Comparison of ENCODE assay signal across 8 cellular contexts in the genomic region with DNA sequence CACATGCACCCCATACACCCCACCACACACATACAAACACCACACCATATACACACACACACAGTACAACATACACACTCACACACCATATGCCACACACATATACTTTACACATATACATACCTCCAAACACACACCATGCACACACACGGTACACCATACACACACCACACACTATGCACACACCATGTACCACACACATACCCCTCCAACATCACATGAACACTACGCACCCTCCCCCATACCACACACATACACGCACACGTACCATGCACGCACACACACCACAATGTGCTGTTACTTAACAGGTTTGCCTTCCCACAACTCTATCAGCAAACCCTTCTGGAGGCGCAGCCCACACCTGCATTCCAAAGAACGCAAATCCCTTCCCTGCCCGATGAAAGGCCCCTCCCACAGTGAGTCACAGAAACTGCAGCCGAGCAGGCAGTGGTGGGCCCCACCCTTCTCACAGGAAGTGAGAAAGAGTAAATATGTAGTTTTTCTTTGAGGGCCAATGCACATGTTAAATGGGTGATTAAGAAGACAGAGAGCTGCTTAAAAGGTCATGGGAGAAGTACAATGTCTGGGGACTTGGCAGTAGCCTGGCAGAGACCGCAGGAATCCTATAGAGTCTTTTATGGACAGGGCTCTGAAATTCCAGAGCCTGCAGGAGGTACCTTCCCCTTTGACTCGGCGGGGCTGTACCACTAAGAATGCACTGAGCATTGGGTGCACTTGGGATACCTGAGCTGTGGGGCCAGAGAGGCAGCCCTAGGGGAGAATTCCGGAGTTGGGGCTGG. TPM values are rescaled to one million over a fixed set of nuclear protein-coding genes. Genes with fewer than 3 reads are reported as not detected.
DNase-seq lines count a peak whose midpoint lies in the region; ATAC-seq and TF ChIP-seq lines count a peak whose summit lies in the region.

No MANE protein-coding gene starts in this region.

- H3K9me3 Mint-ChIP-seq in CD14-positive monocyte = peaks cover 0 to 2% (median 0%) of the 10 kb centered on the region in 7 donors

- H3K4me3 Mint-ChIP-seq in CD14-positive monocyte = no peak overlapping the region

- H3K36me3 Mint-ChIP-seq in CD14-positive monocyte = no peaks in the 10 kb centered on the region

- H3K9me3 ChIP-seq in right atrium auricular region (no peaks in the 10 kb centered on the region), spleen (no peaks in the 10 kb centered on the region)

- H3K36me3 ChIP-seq in right atrium auricular region (no peaks in the 10 kb centered on the region), spleen (no peaks in the 10 kb centered on the region)

- TF ChIP-seq CTCF in CD14-positive monocyte (IDR thresholded peaks at IDR 0.05) = no peak
- TF ChIP-seq CTCF in right atrium auricular region (IDR thresholded peaks at IDR 0.05) = no peak
- TF ChIP-seq CTCF in spleen (IDR thresholded peaks at IDR 0.05 in 8 of 11, conservative IDR thresholded peaks at IDR 0.05 in 3 of 11) = no peak

- H3K27ac ChIP-seq in right atrium auricular region (no peak overlapping the region), spleen (peak overlapping the region; percentile 27 to 86 (median 74))

- H3K27me3 ChIP-seq in right atrium auricular region = no peaks in the 10 kb centered on the region
- H3K27me3 ChIP-seq in spleen (replicated peaks in 1 of 7) = no peaks in the 10 kb centered on the region

- H3K4me1 ChIP-seq in right atrium auricular region = peaks cover 0 to 48% of the 10 kb centered on the region in 2 donors
- H3K4me1 ChIP-seq in spleen = peaks cover 28 to 71% (median 43%) of the 10 kb centered on the region in 6 donors

- WGBS in spleen, 5 donors = 43 to 62% (median 57%) methylated on average over 13 of the region's 13 CpGs

- ATAC-seq in GM19351 (IDR thresholded peaks at IDR 0.05; ENCODE audit: unreplicated experiment) (peak; percentile 93), HG03439 (IDR thresholded peaks at IDR 0.05; ENCODE audit: unreplicated experiment) (peak; percentile 78)

- peaks cover 32% of the 10 kb centered on the region for H3K4me1 Mint-ChIP-seq in CD14-positive monocyte

- DNase-seq in CD14-positive monocyte (ENCODE audit: low spot score) = peak; percentile 93
- DNase-seq in SHP77 (lab: John Stamatoyannopoulos, UW) = peak; percentile 30 to 64
- peak; percentile 49 to 74 (median 60) for DNase-seq in activated naive CD4-positive, alpha-beta T cell (lab: John Stamatoyannopoulos, UW)
- DNase-seq in right atrium auricular region (ENCODE audit: low spot score) = peak; percentile 70
- peak; percentile 91 for DNase-seq in spleen
- DNase-seq in GOT3 (lab: John Stamatoyannopoulos, UW) = no peak

- intact Hi-C loops in CD14-positive monocyte (cut with micrococcal nuclease) (loop anchor here (5.0 kb wide), 1 partner anchor 36 kb away; a partner anchor contains a TSS), spleen (cut with DNase I; ENCODE audit: low total_unique reads) (no loop called here)

- TF ChIP-seq POLR2A in spleen (IDR thresholded peaks at IDR 0.05) = peak in 1 of 3 donors; percentile 24

- H3K27me3 Mint-ChIP-seq in CD14-positive monocyte (ENCODE audit: low read depth in 3 of 3) = no peaks in the 10 kb centered on the region

- H3K4me3 ChIP-seq in right atrium auricular region (no peak overlapping the region), spleen (peak overlapping the region in 3 of 8 donors; percentile 1 to 59 (median 14))

- no peak overlapping the region for H3K27ac Mint-ChIP-seq in CD14-positive monocyte

RNA-seq across cellular contexts. Expression of a gene that starts 34.1 kb away (rescaled TPM):
- polyA plus RNA-seq in CD14-positive monocyte (10 to 100 TPM; 86.3 to 95.8 TPM), spleen (100 to 1,000 TPM in 2 of 3 donors, 10 to 100 TPM in 1; 78.0 to 121 (median 106) TPM)
- total RNA-seq in right atrium auricular region (100 to 1,000 TPM; 161 to 197 TPM), spleen (100 to 1,000 TPM; 101 to 153 (median 121) TPM)

Comparison
In these comparisons a context has a peak if more than half of its experiments do, and no peak if none do; other contexts are left out.
1. H3K27ac ChIP-seq: peak in spleen (8 of 8); none in right atrium auricular region (0 of 2).